1 cellular context compared by ENCODE assay signal in the genomic region with DNA sequence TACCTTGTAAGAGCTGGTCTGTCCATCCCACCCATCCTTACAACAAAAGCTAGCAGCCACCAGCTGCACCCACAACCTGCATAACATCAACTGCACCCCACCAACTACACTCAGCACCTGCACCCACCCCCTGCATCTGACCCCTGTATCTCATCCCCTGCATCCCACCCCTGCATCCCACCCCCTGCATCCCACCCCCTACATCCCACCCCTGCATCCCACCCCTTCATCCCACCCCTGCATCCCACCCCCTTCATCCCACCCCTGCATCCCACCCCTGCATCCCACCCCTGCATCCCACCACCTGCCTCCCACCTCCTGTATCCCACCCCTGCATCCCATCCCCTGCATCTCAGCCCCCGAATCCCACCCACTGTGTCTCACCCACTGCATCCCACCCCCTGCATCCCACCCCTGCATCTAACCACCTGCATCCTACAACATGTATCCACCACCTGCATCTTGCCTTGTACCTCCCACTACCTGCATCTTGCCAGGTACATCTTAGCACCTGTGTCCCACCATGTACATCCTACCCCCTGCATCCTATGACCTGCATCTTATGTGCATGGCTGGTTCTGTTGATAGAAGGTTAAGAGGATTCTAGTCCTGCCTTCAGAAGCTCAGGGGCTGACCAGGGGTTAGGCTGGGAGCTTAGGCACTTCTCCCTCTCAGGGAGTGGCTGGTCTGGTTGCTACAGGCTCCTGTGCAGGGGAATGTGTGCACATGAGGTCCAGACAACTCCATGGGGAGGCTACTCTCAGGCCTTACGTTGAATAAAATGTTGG.
TF ChIP-seq lines count a peak whose summit lies in the region.

No MANE protein-coding gene starts in this region.

TF ChIP-seq in HepG2, 621 proteins besides CTCF, POLR2A, EP300 and RAD21:
- no peak for TF ChIP-seq NR1H2 (CRISPR knock-in tag; IDR thresholded peaks at IDR 0.05; ENCODE audit: borderline replicate concordance, low read depth)
- TF ChIP-seq, protein P1, sequence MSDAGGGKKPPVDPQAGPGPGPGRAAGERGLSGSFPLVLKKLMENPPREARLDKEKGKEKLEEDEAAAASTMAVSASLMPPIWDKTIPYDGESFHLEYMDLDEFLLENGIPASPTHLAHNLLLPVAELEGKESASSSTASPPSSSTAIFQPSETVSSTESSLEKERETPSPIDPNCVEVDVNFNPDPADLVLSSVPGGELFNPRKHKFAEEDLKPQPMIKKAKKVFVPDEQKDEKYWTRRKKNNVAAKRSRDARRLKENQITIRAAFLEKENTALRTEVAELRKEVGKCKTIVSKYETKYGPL (CRISPR knock-in tag; IDR thresholded peaks at IDR 0.05): no peak
TF ChIP-seq in HepG2: peak in this region for 0.
